1 cellular context compared by ENCODE assay signal in genomic region chr9:40991741-40992471, GRCh38.
TF ChIP-seq lines count a peak whose summit lies in the region.
"Not testable (repeated sequence)": the region's sequence is repeated elsewhere in the genome, so short reads cannot be mapped to it uniquely, and the experiment has no call there.

No MANE protein-coding gene starts in this region.

TF ChIP-seq in K562, 482 proteins besides CTCF, POLR2A, EP300 and RAD21 (continued from another document):
- TF ChIP-seq MAX (CRISPR knock-in tag; IDR thresholded peaks at IDR 0.05) = peak; percentile 82
- TF ChIP-seq POU5F1 (IDR thresholded peaks at IDR 0.05; ENCODE audit: borderline replicate concordance, low read depth, low read length, partially characterized antibody) = peak; percentile 93
- TF ChIP-seq NCOR1 (IDR thresholded peaks at IDR 0.05) = peak; percentile 50
- TF ChIP-seq TEAD4 (IDR thresholded peaks at IDR 0.05; ENCODE audit: low read length) = peak; percentile 12; the same call in 1 of the 2 replicates
- not testable (repeated sequence) for TF ChIP-seq TEAD4 (CRISPR knock-in tag; IDR thresholded peaks at IDR 0.05; ENCODE audit: borderline replicate concordance)
- 0 out of 2 replicates have a peak, but pooled peaks have one; percentile 64 for TF ChIP-seq NR1H2 (CRISPR knock-in tag; IDR thresholded peaks at IDR 0.05)
- peak; percentile 80 for TF ChIP-seq FOXJ2 (tag; IDR thresholded peaks at IDR 0.05)
- TF ChIP-seq ZNF592 (IDR thresholded peaks at IDR 0.05) = peak; percentile 64
- peak; percentile 96 for TF ChIP-seq ELF2 (CRISPR knock-in tag; IDR thresholded peaks at IDR 0.05)
- TF ChIP-seq BHLHE40 (IDR thresholded peaks at IDR 0.05; ENCODE audit: low read length) = peak; percentile 69
- TF ChIP-seq POLR2B (IDR thresholded peaks at IDR 0.05; ENCODE audit: low read depth, partially characterized antibody) = peak; percentile 42
- TF ChIP-seq TEAD1 (CRISPR knock-in tag; IDR thresholded peaks at IDR 0.05) = peak in 1 of 2 experiments; percentile 84; a peak in 3 of 4 replicates
- peak; percentile 73 for TF ChIP-seq HCFC1 (IDR thresholded peaks at IDR 0.05; ENCODE audit: low read depth, low read length)
